In genomic region chr2:64311948-64312621, GRCh38 we compare ENCODE assay signal across 8 cellular contexts.
DNase-seq lines count a peak whose midpoint lies in the region; ATAC-seq and TF ChIP-seq lines count a peak whose summit lies in the region.

No MANE protein-coding gene starts in this region.

- H3K27ac Mint-ChIP-seq in activated T-helper 1 cell treated with anti-CD3 and anti-CD28 coated beads, Interleukin-12 subunit alpha, Interleukin-12 subunit beta, Interleukin-2, Interleukin-4 antibody, amounts not matched to agents 30 ng/mL and 10 ng/mL and 1 ng/mL, durations not matched to agents 14 hours and 24 hours and 36 hours, result no peak overlapping the region

- H3K4me3 Mint-ChIP-seq in activated T-helper 1 cell treated with anti-CD3 and anti-CD28 coated beads, Interleukin-12 subunit alpha, Interleukin-12 subunit beta, Interleukin-2, Interleukin-4 antibody, amounts not matched to agents 30 ng/mL and 10 ng/mL and 1 ng/mL, durations not matched to agents 14 hours and 24 hours and 36 hours, result no peak overlapping the region

- H3K9me3 ChIP-seq in colonic mucosa (no peaks in the 10 kb centered on the region), left lung (no peaks in the 10 kb centered on the region)

- H3K36me3 ChIP-seq in colonic mucosa (no peaks in the 10 kb centered on the region), left lung (no peaks in the 10 kb centered on the region)

- H3K4me1 ChIP-seq in colonic mucosa (no peaks in the 10 kb centered on the region), left lung (peaks cover 7 to 13% of the 10 kb centered on the region in 2 donors)

- H3K9ac ChIP-seq in colonic mucosa (ENCODE audit: low read depth in 2 of 2, low read length in 2 of 2), result no peak overlapping the region

- DNase-seq in GM10266 (ENCODE audit: extremely low spot score), result no peak
- DNase-seq in NCI-H524 (lab: John Stamatoyannopoulos, UW), result peak; percentile 62 to 76
- peak; percentile 79 for DNase-seq in colonic mucosa
- peak in 1 of 2 donors; percentile 79 for DNase-seq in left lung
- peak; percentile 91 for DNase-seq in superior temporal gyrus (ENCODE audit: extremely low spot score)
- DNase-seq in activated T-cell treated with anti-CD3 and anti-CD28 coated beads, Interleukin-2, amount 50 U/mL, for 48 hours, result no peak
- no peak for DNase-seq in activated T-helper 1 cell treated with anti-CD3 and anti-CD28 coated beads, Interleukin-12 subunit alpha, Interleukin-12 subunit beta, Interleukin-2, Interleukin-4 antibody, amounts not matched to agents 30 ng/mL and 10 ng/mL and 1 ng/mL, durations not matched to agents 14 hours and 24 hours and 36 hours (ENCODE audit: low spot score)

- no peaks in the 10 kb centered on the region for H3K36me3 Mint-ChIP-seq in activated T-helper 1 cell treated with anti-CD3 and anti-CD28 coated beads, Interleukin-12 subunit alpha, Interleukin-12 subunit beta, Interleukin-2, Interleukin-4 antibody, amounts not matched to agents 30 ng/mL and 10 ng/mL and 1 ng/mL, durations not matched to agents 14 hours and 24 hours and 36 hours (ENCODE audit: low read depth)

- H3K9me3 Mint-ChIP-seq in activated T-helper 1 cell treated with anti-CD3 and anti-CD28 coated beads, Interleukin-12 subunit alpha, Interleukin-12 subunit beta, Interleukin-2, Interleukin-4 antibody, amounts not matched to agents 30 ng/mL and 10 ng/mL and 1 ng/mL, durations not matched to agents 14 hours and 24 hours and 36 hours, result no peaks in the 10 kb centered on the region

- H3K27ac ChIP-seq in colonic mucosa, result no peak overlapping the region
- peak overlapping the region in 1 of 2 donors; percentile 28 for H3K27ac ChIP-seq in left lung

- intact Hi-C loops in colonic mucosa (cut with DNase I) (loop anchor here (5.0 to 10.0 kb wide), 2 partner anchors 157 to 265 kb away; no protein-coding TSS in a partner anchor), left lung (cut with DNase I) (loop anchor here in 1 of 2 donors (5.0 kb wide), 1 partner anchor 265 kb away; no protein-coding TSS in a partner anchor)
- intact Hi-C loops in activated T-helper 1 cell treated with anti-CD3 and anti-CD28 coated beads, Interleukin-12 subunit alpha, Interleukin-12 subunit beta, Interleukin-2, Interleukin-4 antibody, amounts not matched to agents 30 ng/mL and 10 ng/mL and 1 ng/mL, durations not matched to agents 14 hours and 24 hours and 36 hours (cut with micrococcal nuclease), result no loop called here

- H3K27me3 Mint-ChIP-seq in activated T-helper 1 cell treated with anti-CD3 and anti-CD28 coated beads, Interleukin-12 subunit alpha, Interleukin-12 subunit beta, Interleukin-2, Interleukin-4 antibody, amounts not matched to agents 30 ng/mL and 10 ng/mL and 1 ng/mL, durations not matched to agents 14 hours and 24 hours and 36 hours (ENCODE audit: insufficient read depth), result peaks cover 18% of the 10 kb centered on the region

- TF ChIP-seq CTCF in GM10266 (IDR thresholded peaks at IDR 0.05; ENCODE audit: control insufficient read depth, insufficient read depth, low read depth, missing control alignments), result peak; percentile 51
- peak; percentile 52 for TF ChIP-seq CTCF in colonic mucosa (IDR thresholded peaks at IDR 0.05)
- peak; percentile 33 to 53 for TF ChIP-seq CTCF in left lung (IDR thresholded peaks at IDR 0.05)

- no peak overlapping the region for H3K4me3 ChIP-seq in colonic mucosa
- no peak overlapping the region for H3K4me3 ChIP-seq in left lung

- no peaks in the 10 kb centered on the region for H3K4me1 Mint-ChIP-seq in activated T-helper 1 cell treated with anti-CD3 and anti-CD28 coated beads, Interleukin-12 subunit alpha, Interleukin-12 subunit beta, Interleukin-2, Interleukin-4 antibody, amounts not matched to agents 30 ng/mL and 10 ng/mL and 1 ng/mL, durations not matched to agents 14 hours and 24 hours and 36 hours (ENCODE audit: low read depth)

- ATAC-seq in left lung (peak; percentile 99), HG02763 (IDR thresholded peaks at IDR 0.05; ENCODE audit: unreplicated experiment) (no peak)

- H3K27me3 ChIP-seq in colonic mucosa (no peaks in the 10 kb centered on the region), left lung (no peaks in the 10 kb centered on the region)

Comparison
In these comparisons a context has a peak if more than half of its experiments do, and no peak if none do; other contexts are left out.
1. DNase-seq: peak in NCI-H524 (2 of 2), colonic mucosa (single experiment) and superior temporal gyrus (single experiment); none in GM10266 (single experiment), activated T-cell treated with anti-CD3 and anti-CD28 coated beads, Interleukin-2, amount 50 U/mL, for 48 hours (0 of 2) and activated T-helper 1 cell treated with anti-CD3 and anti-CD28 coated beads, Interleukin-12 subunit alpha, Interleukin-12 subunit beta, Interleukin-2, Interleukin-4 antibody, amounts not matched to agents 30 ng/mL and 10 ng/mL and 1 ng/mL, durations not matched to agents 14 hours and 24 hours and 36 hours (single experiment).
2. Peak in every context shown above with its lines, with median percentiles within 50 percentile points of each other: CTCF ChIP-seq.